ENCODE assay signal across 8 cellular contexts in the genomic region with DNA sequence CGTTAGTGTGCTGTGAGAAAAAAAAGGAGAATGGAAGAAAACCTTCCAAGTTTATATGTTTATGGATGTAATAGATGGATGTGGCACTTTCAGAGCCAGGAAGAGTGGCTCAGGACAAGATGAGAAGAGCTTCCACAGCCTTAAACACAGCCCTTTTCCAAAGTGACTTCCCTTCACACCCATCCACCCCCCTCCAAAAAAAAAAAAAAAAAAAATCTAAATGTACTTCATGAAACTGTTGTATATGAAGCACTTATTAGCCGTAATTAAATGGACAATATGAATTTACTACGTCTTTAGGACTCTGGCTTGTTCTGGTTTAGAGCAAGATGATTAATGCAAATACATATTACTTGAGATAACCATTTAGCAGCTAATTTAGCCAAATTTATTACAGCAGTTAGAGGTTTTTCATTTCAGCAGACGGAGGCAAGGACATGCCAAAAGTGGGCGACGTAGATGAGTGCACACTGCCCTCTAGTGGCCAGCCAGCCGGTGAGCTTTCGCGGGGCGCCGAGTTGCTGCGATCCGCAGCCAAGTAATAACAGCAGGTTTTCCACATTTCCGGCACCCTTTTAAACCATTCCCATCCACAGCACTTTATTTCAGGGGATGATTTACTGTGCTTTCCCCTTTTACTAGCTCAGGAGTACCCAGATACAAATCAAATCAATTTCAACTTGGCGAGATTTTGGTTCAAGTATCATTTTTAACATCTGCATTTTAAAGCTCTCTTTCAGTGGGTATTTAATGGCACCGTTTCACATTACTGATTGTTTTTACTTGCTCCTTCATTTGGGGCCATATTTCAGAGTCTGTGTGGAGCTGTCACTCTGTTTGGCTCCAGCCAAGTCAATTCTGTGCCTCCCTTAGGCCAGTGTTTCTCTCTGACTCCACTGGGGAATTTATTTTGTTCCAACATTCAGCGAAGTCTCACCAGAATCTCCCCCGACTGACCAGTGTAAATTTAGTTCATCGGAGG.
DNase-seq lines count a peak whose midpoint lies in the region; ATAC-seq and TF ChIP-seq lines count a peak whose summit lies in the region.

No MANE protein-coding gene starts in this region.

- no peaks in the 10 kb centered on the region for H3K36me3 ChIP-seq in kidney epithelial cell (ENCODE audit: control insufficient read depth, insufficient read depth, low read length)

- ATAC-seq in HG02943 (IDR thresholded peaks at IDR 0.05; ENCODE audit: low read depth, unreplicated experiment) (peak; percentile 65), HG02763 (IDR thresholded peaks at IDR 0.05; ENCODE audit: unreplicated experiment) (no peak)

- no peaks in the 10 kb centered on the region for H3K27me3 ChIP-seq in kidney epithelial cell (ENCODE audit: control insufficient read depth, insufficient read depth, low read length)

- peak; percentile 91 for TF ChIP-seq CTCF in GM12872 (IDR thresholded peaks at IDR 0.05; ENCODE audit: insufficient read depth, low read depth, low read length)
- TF ChIP-seq CTCF in kidney epithelial cell (IDR thresholded peaks at IDR 0.05; ENCODE audit: insufficient read depth, low read length, poor library complexity, severe bottlenecking) = peak; percentile 92

- DNase-seq in NCI-H2196 (lab: John Stamatoyannopoulos, UW; ENCODE audit: unreplicated experiment) (peak; percentile 86), caudate nucleus (lab: John Stamatoyannopoulos, UW) (peak in 59 of 61 donors; percentile 6 to 87 (median 71)), kidney epithelial cell (ENCODE audit: low read depth) (peak; percentile 9)
- DNase-seq in activated CD4-positive, CD25-positive, alpha-beta regulatory T cell treated with anti-CD3 and anti-CD28 coated beads, Interleukin-2, amount 50 U/mL, for 16 hours (ENCODE audit: low read depth, low spot score) = peak; percentile 43
- peak; percentile 81 for DNase-seq in stimulated activated CD4-positive, alpha-beta T cell treated with anti-CD3 and anti-CD28 coated beads, Interleukin-15, amount 100 ng/mL, for 24 hours

- H3K4me3 ChIP-seq in kidney epithelial cell (ENCODE audit: low read depth, low read length) = no peak overlapping the region

- H3K27ac ChIP-seq in caudate nucleus (ENCODE audit: low read depth, low read length) = peak overlapping the region; percentile 84

Comparison
In these comparisons a context has a peak if more than half of its experiments do, and no peak if none do; other contexts are left out.
1. DNase-seq: peak in every context shown above with its lines; median percentile 86 in NCI-H2196; 81 in stimulated activated CD4-positive, alpha-beta T cell treated with anti-CD3 and anti-CD28 coated beads, Interleukin-15, amount 100 ng/mL, for 24 hours; 71 in caudate nucleus; 43 in activated CD4-positive, CD25-positive, alpha-beta regulatory T cell treated with anti-CD3 and anti-CD28 coated beads, Interleukin-2, amount 50 U/mL, for 16 hours; 9 in kidney epithelial cell.